Comparison of ENCODE assay signal across 28 cellular contexts in genomic region chr3:130903412-130903908, GRCh38.
"Had no signal": no experiment of that assay in that cellular context is flagged by ENCODE, and none has a peak within 500 bp of the region (broad histone marks: within the 10 kb centered on the region; RNA-seq: fewer than 3 reads in every experiment).

No MANE protein-coding gene starts in this region.

- H3K4me3 Mint-ChIP-seq: naive thymus-derived CD4-positive, alpha-beta T cell; natural killer cell; nephron; neural progenitor cell; stimulated activated memory B cell treated with anti-CD40 and anti-IgM and Interleukin-4, amounts not matched to agents 10 μg/mL and 1 μg/mL and 100 μg/mL, for 72 hours; stimulated activated naive CD8-positive, alpha-beta T cell treated with anti-CD3 and anti-CD28 coated beads, Interleukin-15, amount 100 ng/mL, for 72 hours had no signal

- H3K27ac ChIP-seq: neural progenitor cell, pancreas, prostate gland, skin epidermis, spleen, thoracic aorta, thyroid gland, tibial nerve, upper lobe of left lung, vagina had no signal

- H3K27me3 Mint-ChIP-seq: naive thymus-derived CD4-positive, alpha-beta T cell; stimulated activated memory B cell treated with anti-CD40 and anti-IgM and Interleukin-4, amounts not matched to agents 10 μg/mL and 1 μg/mL and 100 μg/mL, for 72 hours; stimulated activated naive CD8-positive, alpha-beta T cell treated with anti-CD3 and anti-CD28 coated beads, Interleukin-15, amount 100 ng/mL, for 72 hours had no signal

- H3K9me3 Mint-ChIP-seq: naive thymus-derived CD4-positive, alpha-beta T cell; natural killer cell; nephron; neural progenitor cell; stimulated activated memory B cell treated with anti-CD40 and anti-IgM and Interleukin-4, amounts not matched to agents 10 μg/mL and 1 μg/mL and 100 μg/mL, for 72 hours; stimulated activated naive CD8-positive, alpha-beta T cell treated with anti-CD3 and anti-CD28 coated beads, Interleukin-15, amount 100 ng/mL, for 72 hours had no signal

- H3K9me3 ChIP-seq: pancreas, prostate gland, spleen, thoracic aorta, thyroid gland, tibial nerve, upper lobe of left lung, vagina had no signal

- H3K36me3 ChIP-seq: neural progenitor cell, pancreas, prostate gland, spleen, thoracic aorta, thyroid gland, tibial nerve, upper lobe of left lung, vagina had no signal

- H3K4me2 ChIP-seq: neural progenitor cell, smooth muscle cell had no signal

- ATAC-seq: naive thymus-derived CD4-positive, alpha-beta T cell; natural killer cell; pancreas; right cardiac atrium; sciatic nerve; stimulated activated memory B cell treated with anti-CD40 and anti-IgM and Interleukin-4, amounts not matched to agents 10 μg/mL and 1 μg/mL and 100 μg/mL, for 72 hours; stimulated activated naive CD8-positive, alpha-beta T cell treated with anti-CD3 and anti-CD28 coated beads, Interleukin-15, amount 100 ng/mL, for 72 hours; stimulated activated naive CD8-positive, alpha-beta T cell treated with anti-CD3 and anti-CD28 coated beads, Interleukin-15, Interleukin-2, amounts not matched to agents 100 U/mL and 50 U/mL, for 24 hours had no signal

- H3K27ac Mint-ChIP-seq: nephron; neural progenitor cell; stimulated activated memory B cell treated with anti-CD40 and anti-IgM and Interleukin-4, amounts not matched to agents 10 μg/mL and 1 μg/mL and 100 μg/mL, for 72 hours; stimulated activated naive CD8-positive, alpha-beta T cell treated with anti-CD3 and anti-CD28 coated beads, Interleukin-15, amount 100 ng/mL, for 72 hours had no signal

- H3K27me3 ChIP-seq: neural progenitor cell, pancreas, spleen, thyroid gland, tibial nerve, upper lobe of left lung, vagina had no signal

- H3K4me1 Mint-ChIP-seq: nephron had no signal

- DNase-seq: naive thymus-derived CD4-positive, alpha-beta T cell; natural killer cell; pancreas; right cardiac atrium; spleen; stimulated activated CD4-positive, alpha-beta T cell treated with anti-CD3 and anti-CD28 coated beads, Interleukin-12 subunit alpha, Interleukin-12 subunit beta, amount 100 ng/mL, for 4 hours; stimulated activated CD4-positive, alpha-beta T cell treated with anti-CD3 and anti-CD28 coated beads, Interleukin-1b, Interleukin-23, amount 100 ng/mL, for 48 hours; stimulated activated CD4-positive, alpha-beta T cell treated with anti-CD3 and anti-CD28 coated beads, Interleukin-4, amount 100 ng/mL, for 1 hour; stimulated activated CD4-positive, alpha-beta T cell treated with anti-CD3 and anti-CD28 coated beads, Interleukin-4, amount 100 ng/mL, for 4 hours; stimulated activated CD8-positive, alpha-beta memory T cell treated with anti-CD3 and anti-CD28 coated beads, Interleukin-4, amount 100 ng/mL, for 48 hours; stimulated activated naive CD4-positive, alpha-beta T cell; stimulated activated naive CD8-positive, alpha-beta T cell treated with anti-CD3 and anti-CD28 coated beads, Interleukin-15, amount 100 ng/mL, for 72 hours; stimulated activated naive CD8-positive, alpha-beta T cell treated with anti-CD3 and anti-CD28 coated beads, Interleukin-15, Interleukin-2, amounts not matched to agents 100 U/mL and 50 U/mL, for 24 hours; substantia nigra; thyroid gland; trophoblast cell; upper lobe of left lung had no signal

- H3K4me3 ChIP-seq: neural progenitor cell, pancreas, prostate gland, skin epidermis, smooth muscle cell, spleen, thoracic aorta, thyroid gland, tibial nerve, upper lobe of left lung, vagina had no signal

- FAIRE-seq: pancreas, urothelium cell line had no signal

- H2AFZ ChIP-seq: neural progenitor cell had no signal

- H3K36me3 Mint-ChIP-seq: natural killer cell had no signal

- H3K9ac ChIP-seq: neural progenitor cell had no signal

- H3K4me1 ChIP-seq: prostate gland had no signal
